Comparison of ENCODE assay signal across 8 cellular contexts in the genomic region with DNA sequence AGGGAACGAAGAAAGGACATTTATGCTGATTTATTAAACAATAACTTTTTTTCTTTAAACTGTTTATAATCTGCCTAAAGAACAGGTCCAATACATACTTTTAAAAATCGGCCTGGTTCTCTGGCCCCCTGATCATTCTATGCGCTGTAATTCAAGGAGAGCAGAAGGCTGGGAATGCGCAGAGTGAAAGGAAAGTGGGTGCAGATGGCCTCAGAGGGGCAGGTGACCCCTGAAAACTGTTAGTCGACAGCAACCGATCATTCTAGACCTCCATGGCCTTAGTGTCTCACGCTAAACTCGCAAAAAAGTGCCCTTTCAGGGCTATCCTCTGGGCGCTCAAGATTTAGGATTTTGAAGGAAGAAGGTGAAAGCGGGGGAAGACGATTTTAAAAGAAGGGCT. TPM values are rescaled to one million over a fixed set of nuclear protein-coding genes. Genes with fewer than 3 reads are reported as not detected.
A peak's percentile ranks its signal among the peaks of the same experiment; 100 is the strongest.
DNase-seq lines count a peak whose midpoint lies in the region; FAIRE-seq and TF ChIP-seq lines count a peak whose summit lies in the region.

No MANE protein-coding gene starts in this region.

- H3K36me3 Mint-ChIP-seq in activated naive CD8-positive, alpha-beta T cell treated with anti-CD3 and anti-CD28 coated beads for 36 hours = no peaks in the 10 kb centered on the region

- TF ChIP-seq CTCF in HEK293 (tag by site-specific recombination; IDR thresholded peaks at IDR 0.05) (no peak), GM20000 (IDR thresholded peaks at IDR 0.05; ENCODE audit: extremely low read depth, missing control alignments) (no peak)

- H3K27ac ChIP-seq in HEK293 (ENCODE audit: extremely low read depth, low read depth, low read length) (no peak overlapping the region; the same call in 1 of the 2 replicates), small intestine (ENCODE audit: low read depth in 1 of 2, low read length in 1 of 2) (peak overlapping the region in 1 of 2 donors; percentile 78)

- H3K4me3 Mint-ChIP-seq in activated naive CD8-positive, alpha-beta T cell treated with anti-CD3 and anti-CD28 coated beads for 36 hours = peak overlapping the region; percentile 77

- no peak overlapping the region for H3K27ac Mint-ChIP-seq in activated naive CD8-positive, alpha-beta T cell treated with anti-CD3 and anti-CD28 coated beads for 36 hours

- peaks cover 25% of the 10 kb centered on the region for H3K27me3 Mint-ChIP-seq in activated naive CD8-positive, alpha-beta T cell treated with anti-CD3 and anti-CD28 coated beads for 36 hours

- WGBS in small intestine, 3 donors = 8 to 25% (median 24%) methylated on average over 11 of the region's 11 CpGs

- DNase-seq in activated naive CD8-positive, alpha-beta T cell treated with anti-CD3 and anti-CD28 coated beads for 36 hours = no peak
- DNase-seq in small intestine = peak; percentile 28
- DNase-seq in SW480 (ENCODE audit: low spot score) = no peak
- no peak for DNase-seq in GM20000 (ENCODE audit: low spot score)
- DNase-seq in activated CD4-positive, CD25-positive, alpha-beta regulatory T cell (lab: John Stamatoyannopoulos, UW) = no peak
- no peak for DNase-seq in HEK293T (ENCODE audit: extremely low spot score)

- H3K4me1 ChIP-seq in HEK293 (ENCODE audit: control insufficient read depth, insufficient read depth, low read length) (peaks cover 5% of the 10 kb centered on the region; the same call in 1 of the 2 replicates), small intestine (ENCODE audit: control insufficient read depth in 2 of 2, insufficient read depth in 1 of 2, low read depth in 1 of 2, low read length in 1 of 2) (peaks cover 0 to 1% of the 10 kb centered on the region in 2 donors)

- H3K9me3 Mint-ChIP-seq in activated naive CD8-positive, alpha-beta T cell treated with anti-CD3 and anti-CD28 coated beads for 36 hours = no peaks in the 10 kb centered on the region

- H3K4me3 ChIP-seq in HEK293 (ENCODE audit: low read depth, low read length) = peak overlapping the region; percentile 80
- peak overlapping the region; percentile 87; the same call in 1 of the 2 replicates for H3K4me3 ChIP-seq in iPS-18c (ENCODE audit: insufficient read depth, low read depth, low read length)
- H3K4me3 ChIP-seq in small intestine (ENCODE audit: low read depth in 1 of 2, low read length in 2 of 2) = peak overlapping the region in 1 of 2 donors; percentile 89

- no peak for FAIRE-seq in small intestine (lab: Jason Lieb, UNC)

- H3K36me3 ChIP-seq in HEK293 (ENCODE audit: control insufficient read depth in 2 of 2, insufficient read depth in 1 of 2, low read length in 2 of 2) (no peaks in the 10 kb centered on the region), small intestine (ENCODE audit: control insufficient read depth in 2 of 2, insufficient read depth in 2 of 2, low read length in 2 of 2) (no peaks in the 10 kb centered on the region)

- POLR2A ChIA-PET in HEK293 (lab: Yijun Ruan, JAX) (no interaction called here), HEK293T (lab: Yijun Ruan, JAX) (interaction anchor here (1.2 to 2.5 kb wide), 2 partner anchors 109 to 117 kb away, joined by 3 to 10 read pairs; no protein-coding TSS in a partner anchor)

- CTCF ChIA-PET in HEK293 (lab: Yijun Ruan, JAX) = interaction anchor here (0.6 to 3.1 kb wide), 8 partner anchors 12 to 440 kb away, joined by 3 to 18 read pairs (median 4); a partner anchor contains a TSS
- CTCF ChIA-PET in HEK293T (lab: Yijun Ruan, JAX) = interaction anchor here (0.5 to 1.5 kb wide), 10 partner anchors 25 to 430 kb away, joined by 3 to 4 read pairs (median 3); no protein-coding TSS in a partner anchor

- peaks cover 18% of the 10 kb centered on the region for H3K4me1 Mint-ChIP-seq in activated naive CD8-positive, alpha-beta T cell treated with anti-CD3 and anti-CD28 coated beads for 36 hours

- H3K27me3 ChIP-seq in small intestine (ENCODE audit: control insufficient read depth in 2 of 2, insufficient read depth in 2 of 2, low read length in 2 of 2) = no peaks in the 10 kb centered on the region

- H3K9me3 ChIP-seq in HEK293 (ENCODE audit: control insufficient read depth, insufficient read depth, low read depth, low read length) (no peaks in the 10 kb centered on the region), iPS-18c (ENCODE audit: control insufficient read depth, insufficient read depth, low read length) (no peaks in the 10 kb centered on the region), small intestine (ENCODE audit: control insufficient read depth, low read depth) (no peaks in the 10 kb centered on the region)

TF ChIP-seq in HEK293, 187 proteins besides CTCF, POLR2A, EP300 and RAD21:
- TF ChIP-seq ZBTB8A (tag by site-specific recombination; IDR thresholded peaks at IDR 0.05) = peak; percentile 36; the same call in 1 of the 2 replicates
- TF ChIP-seq, protein P1, sequence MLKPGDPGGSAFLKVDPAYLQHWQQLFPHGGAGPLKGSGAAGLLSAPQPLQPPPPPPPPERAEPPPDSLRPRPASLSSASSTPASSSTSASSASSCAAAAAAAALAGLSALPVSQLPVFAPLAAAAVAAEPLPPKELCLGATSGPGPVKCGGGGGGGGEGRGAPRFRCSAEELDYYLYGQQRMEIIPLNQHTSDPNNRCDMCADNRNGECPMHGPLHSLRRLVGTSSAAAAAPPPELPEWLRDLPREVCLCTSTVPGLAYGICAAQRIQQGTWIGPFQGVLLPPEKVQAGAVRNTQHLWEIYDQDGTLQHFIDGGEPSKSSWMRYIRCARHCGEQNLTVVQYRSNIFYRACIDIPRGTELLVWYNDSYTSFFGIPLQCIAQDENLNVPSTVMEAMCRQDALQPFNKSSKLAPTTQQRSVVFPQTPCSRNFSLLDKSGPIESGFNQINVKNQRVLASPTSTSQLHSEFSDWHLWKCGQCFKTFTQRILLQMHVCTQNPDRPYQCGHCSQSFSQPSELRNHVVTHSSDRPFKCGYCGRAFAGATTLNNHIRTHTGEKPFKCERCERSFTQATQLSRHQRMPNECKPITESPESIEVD (tag by site-specific recombination; IDR thresholded peaks at IDR 0.05) = no peak
TF ChIP-seq in HEK293: peak in this region for 1.

TF ChIP-seq in HEK293T, 16 proteins besides CTCF, POLR2A, EP300 and RAD21:
- TF ChIP-seq SUZ12 (IDR thresholded peaks at IDR 0.05) = no peak
- TF ChIP-seq HDGF (IDR thresholded peaks at IDR 0.05; ENCODE audit: borderline replicate concordance) = no peak
- TF ChIP-seq CTBP1 (IDR thresholded peaks at IDR 0.05; ENCODE audit: borderline replicate concordance) = no peak
- TF ChIP-seq FOXK2 (IDR thresholded peaks at IDR 0.05) = no peak
- TF ChIP-seq FOXA1 (IDR thresholded peaks at IDR 0.05) = no peak
- TF ChIP-seq LEF1 (IDR thresholded peaks at IDR 0.05; ENCODE audit: borderline replicate concordance) = no peak
- no peak for TF ChIP-seq BHLHE40 (IDR thresholded peaks at IDR 0.05; ENCODE audit: borderline replicate concordance)
- TF ChIP-seq, protein P2, sequence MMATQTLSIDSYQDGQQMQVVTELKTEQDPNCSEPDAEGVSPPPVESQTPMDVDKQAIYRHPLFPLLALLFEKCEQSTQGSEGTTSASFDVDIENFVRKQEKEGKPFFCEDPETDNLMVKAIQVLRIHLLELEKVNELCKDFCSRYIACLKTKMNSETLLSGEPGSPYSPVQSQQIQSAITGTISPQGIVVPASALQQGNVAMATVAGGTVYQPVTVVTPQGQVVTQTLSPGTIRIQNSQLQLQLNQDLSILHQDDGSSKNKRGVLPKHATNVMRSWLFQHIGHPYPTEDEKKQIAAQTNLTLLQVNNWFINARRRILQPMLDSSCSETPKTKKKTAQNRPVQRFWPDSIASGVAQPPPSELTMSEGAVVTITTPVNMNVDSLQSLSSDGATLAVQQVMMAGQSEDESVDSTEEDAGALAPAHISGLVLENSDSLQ (IDR thresholded peaks at IDR 0.05) = no peak
- TF ChIP-seq ELF4 (IDR thresholded peaks at IDR 0.05) = no peak
- TF ChIP-seq ARNT (IDR thresholded peaks at IDR 0.05) = no peak
- no peak for TF ChIP-seq TARDBP (IDR thresholded peaks at IDR 0.05)
- TF ChIP-seq FOXM1 (IDR thresholded peaks at IDR 0.05; ENCODE audit: borderline replicate concordance) = no peak
- TF ChIP-seq SP1 (IDR thresholded peaks at IDR 0.05) = no peak
- TF ChIP-seq L3MBTL2 (conservative IDR thresholded peaks at IDR 0.05) = no peak
- TF ChIP-seq NFRKB (IDR thresholded peaks at IDR 0.05) = no peak
- TF ChIP-seq ZNF384 (IDR thresholded peaks at IDR 0.05) = no peak
TF ChIP-seq in HEK293T: peak in this region for 0.

RNA-seq across cellular contexts. Expression of a gene that starts 2.2 kb away (rescaled TPM):
- total RNA-seq in activated naive CD8-positive, alpha-beta T cell treated with anti-CD3 and anti-CD28 coated beads for 36 hours = not detected
- 1 to 10 TPM; 5.9 to 8.6 (median 6.3) TPM for polyA plus RNA-seq in small intestine
